Comparison of ENCODE assay signal across 8 cellular contexts in genomic region chr7:124633740-124634139, GRCh38.
"Had no signal": no experiment of that assay in that cellular context is flagged by ENCODE, and none has a peak within 500 bp of the region (broad histone marks: within the 10 kb centered on the region; RNA-seq: fewer than 3 reads in every experiment).

No MANE protein-coding gene starts in this region.

- H3K9ac ChIP-seq: KMS-11 had no signal

- H3K27ac ChIP-seq: HL-60, KMS-11 had no signal

- H3K4me3 ChIP-seq: K562 had no signal

- FAIRE-seq: HepG2, HTR-8/SVneo, K562 had no signal

- H3K4me2 ChIP-seq: KMS-11 had no signal

- DNase-seq: IMR-90, KBM-7, KG1 had no signal
